8 cellular contexts compared by ENCODE assay signal in the genomic region with DNA sequence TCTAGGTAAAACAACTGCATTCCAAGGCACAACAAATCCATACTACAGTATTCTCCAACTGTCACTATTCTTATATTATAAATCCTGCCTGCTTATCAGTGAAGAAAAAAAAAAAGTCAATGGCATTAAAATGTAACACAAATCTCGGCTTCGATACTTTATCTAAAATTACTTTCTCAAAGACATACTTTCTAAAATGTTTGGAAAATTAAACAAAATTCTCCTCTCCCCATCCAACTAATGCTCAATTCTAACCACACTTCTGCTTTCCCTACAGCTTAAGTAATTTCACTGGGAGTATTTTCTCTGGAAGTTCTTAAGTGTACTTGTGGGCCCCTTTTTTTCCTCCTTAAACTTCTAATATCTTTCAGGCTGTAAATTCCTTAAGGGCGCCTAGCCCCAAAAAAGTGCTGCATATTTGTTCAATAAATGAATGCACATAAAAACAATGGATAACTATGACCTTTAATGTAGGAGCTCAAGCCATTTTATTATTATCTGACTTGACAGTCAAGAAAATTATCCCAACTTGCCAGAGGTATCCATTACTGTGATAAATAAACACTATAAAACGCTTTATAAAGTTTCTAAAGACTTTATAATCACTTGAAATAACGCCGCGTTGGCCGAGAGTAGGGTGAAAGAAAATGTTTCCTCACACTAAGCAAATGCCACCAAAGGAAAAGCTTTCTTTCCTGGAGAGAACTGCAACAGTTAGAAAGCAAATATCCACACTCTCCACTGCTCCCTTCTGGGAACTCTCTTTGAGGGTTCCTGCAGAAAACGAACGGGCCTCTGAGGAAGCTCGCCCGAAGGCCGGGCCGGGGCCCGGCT. TPM values are rescaled to one million over a fixed set of nuclear protein-coding genes. Genes with fewer than 3 reads are reported as not detected.
DNase-seq lines count a peak whose midpoint lies in the region; ATAC-seq, FAIRE-seq and TF ChIP-seq lines count a peak whose summit lies in the region.

No MANE protein-coding gene starts in this region.

- no peaks in the 10 kb centered on the region for H3K9me3 Mint-ChIP-seq in activated naive CD4-positive, alpha-beta T cell treated with anti-CD3 and anti-CD28 coated beads for 36 hours

- TF ChIP-seq CTCF in WI38 (IDR thresholded peaks at IDR 0.05; ENCODE audit: low read depth, low read length), result no peak
- TF ChIP-seq CTCF in right atrium auricular region (IDR thresholded peaks at IDR 0.05), result no peak

- peaks cover 0 to 30% of the 10 kb centered on the region in 2 donors for H3K4me1 ChIP-seq in right atrium auricular region
- H3K4me1 ChIP-seq in small intestine (ENCODE audit: control insufficient read depth in 2 of 2, insufficient read depth in 1 of 2, low read depth in 1 of 2, low read length in 1 of 2), result no peaks in the 10 kb centered on the region

- H3K4me3 Mint-ChIP-seq in activated naive CD4-positive, alpha-beta T cell treated with anti-CD3 and anti-CD28 coated beads for 36 hours, result peak overlapping the region; percentile 91

- no peak for FAIRE-seq in small intestine (lab: Jason Lieb, UNC)

- no peak for DNase-seq in activated naive CD4-positive, alpha-beta T cell treated with anti-CD3 and anti-CD28 coated beads for 36 hours
- no peak for DNase-seq in activated naive CD4-positive, alpha-beta T cell (lab: John Stamatoyannopoulos, UW)
- DNase-seq in right atrium auricular region (ENCODE audit: low spot score), result no peak
- peak; percentile 4 for DNase-seq in small intestine
- no peak for DNase-seq in NCI-H526 (lab: John Stamatoyannopoulos, UW)

- H3K9me3 ChIP-seq in right atrium auricular region, result no peaks in the 10 kb centered on the region
- no peaks in the 10 kb centered on the region for H3K9me3 ChIP-seq in small intestine (ENCODE audit: control insufficient read depth, low read depth)

- no peaks in the 10 kb centered on the region for H3K36me3 Mint-ChIP-seq in activated naive CD4-positive, alpha-beta T cell treated with anti-CD3 and anti-CD28 coated beads for 36 hours (ENCODE audit: low read depth)

- H3K27me3 ChIP-seq in right atrium auricular region (no peaks in the 10 kb centered on the region), small intestine (ENCODE audit: control insufficient read depth in 2 of 2, insufficient read depth in 2 of 2, low read length in 2 of 2) (no peaks in the 10 kb centered on the region)

- CTCF ChIA-PET in activated naive CD4-positive, alpha-beta T cell treated with anti-CD3 and anti-CD28 coated beads for 36 hours (lab: Charles Lee), result interaction anchor here (0.6 to 2.6 kb wide), 7 partner anchors 12 to 438 kb away, joined by 3 to 12 read pairs (median 3); no protein-coding TSS in a partner anchor

- H3K27ac ChIP-seq in right atrium auricular region (peak overlapping the region; percentile 86 to 93), small intestine (ENCODE audit: low read depth in 1 of 2, low read length in 1 of 2) (peak overlapping the region; percentile 88 to 94)

- H3K27ac Mint-ChIP-seq in activated naive CD4-positive, alpha-beta T cell treated with anti-CD3 and anti-CD28 coated beads for 36 hours, result no peak overlapping the region

- ATAC-seq in GM21528 (IDR thresholded peaks at IDR 0.05; ENCODE audit: low FRiP score, unreplicated experiment), result no peak
- no peak for ATAC-seq in HG03097 (IDR thresholded peaks at IDR 0.05; ENCODE audit: low FRiP score, unreplicated experiment)

- no peaks in the 10 kb centered on the region for H3K27me3 Mint-ChIP-seq in activated naive CD4-positive, alpha-beta T cell treated with anti-CD3 and anti-CD28 coated beads for 36 hours (ENCODE audit: low read depth)

- H3K36me3 ChIP-seq in right atrium auricular region, result no peaks in the 10 kb centered on the region
- no peaks in the 10 kb centered on the region for H3K36me3 ChIP-seq in small intestine (ENCODE audit: control insufficient read depth in 2 of 2, insufficient read depth in 2 of 2, low read length in 2 of 2)

- H3K4me1 Mint-ChIP-seq in activated naive CD4-positive, alpha-beta T cell treated with anti-CD3 and anti-CD28 coated beads for 36 hours (ENCODE audit: low read depth), result peaks cover 20% of the 10 kb centered on the region

- H3K4me3 ChIP-seq in WI38 (ENCODE audit: low read depth, low read length), result peak overlapping the region; percentile 99
- H3K4me3 ChIP-seq in right atrium auricular region, result peak overlapping the region; percentile 95 to 99
- peak overlapping the region; percentile 81 to 90 for H3K4me3 ChIP-seq in small intestine (ENCODE audit: low read depth in 1 of 2, low read length in 2 of 2)

- intact Hi-C loops in activated naive CD4-positive, alpha-beta T cell treated with anti-CD3 and anti-CD28 coated beads for 36 hours (cut with micrococcal nuclease), result loop anchor here (1.0 to 10.0 kb wide), 9 partner anchors 19 to 865 kb away; a partner anchor contains a TSS

- 3 to 6% (median 4%) methylated on average over 15 of the region's 15 CpGs for WGBS in small intestine, 3 donors

RNA-seq across cellular contexts. Expression of a gene that starts 1.0 kb away (rescaled TPM):
- total RNA-seq in activated naive CD4-positive, alpha-beta T cell treated with anti-CD3 and anti-CD28 coated beads for 36 hours, result 1 to 10 TPM; 3.5 to 6.0 TPM
- 10 to 100 TPM; 29.0 to 29.3 TPM for total RNA-seq in right atrium auricular region
- 10 to 100 TPM in 1 of 3 donors, 1 to 10 TPM in 2; 8.1 to 21.2 (median 8.4) TPM for polyA plus RNA-seq in small intestine

RNA-seq across cellular contexts. Expression of a gene that starts 37.9 kb away (rescaled TPM):
- 10 to 100 TPM; 12.9 to 13.3 TPM for total RNA-seq in activated naive CD4-positive, alpha-beta T cell treated with anti-CD3 and anti-CD28 coated beads for 36 hours
- 10 to 100 TPM; 10.5 to 18.3 TPM for total RNA-seq in right atrium auricular region
- polyA plus RNA-seq in small intestine, result 10 to 100 TPM in 1 of 3 donors, 1 to 10 TPM in 2; 5.4 to 16.4 (median 9.5) TPM

Comparison
In these comparisons a context has a peak if more than half of its experiments do, and no peak if none do; other contexts are left out.
1. RNA of a gene that starts 1.0 kb away (total RNA-seq): 29.0 to 29.3 TPM in right atrium auricular region; 3.5 to 6.0 TPM in activated naive CD4-positive, alpha-beta T cell treated with anti-CD3 and anti-CD28 coated beads for 36 hours; every median in the first group is over 4 times any median in the second.
2. Peak in every context shown above with its lines, with median percentiles within 50 percentile points of each other: H3K4me3 ChIP-seq.